10 cellular contexts compared by ENCODE assay signal in the genomic region with DNA sequence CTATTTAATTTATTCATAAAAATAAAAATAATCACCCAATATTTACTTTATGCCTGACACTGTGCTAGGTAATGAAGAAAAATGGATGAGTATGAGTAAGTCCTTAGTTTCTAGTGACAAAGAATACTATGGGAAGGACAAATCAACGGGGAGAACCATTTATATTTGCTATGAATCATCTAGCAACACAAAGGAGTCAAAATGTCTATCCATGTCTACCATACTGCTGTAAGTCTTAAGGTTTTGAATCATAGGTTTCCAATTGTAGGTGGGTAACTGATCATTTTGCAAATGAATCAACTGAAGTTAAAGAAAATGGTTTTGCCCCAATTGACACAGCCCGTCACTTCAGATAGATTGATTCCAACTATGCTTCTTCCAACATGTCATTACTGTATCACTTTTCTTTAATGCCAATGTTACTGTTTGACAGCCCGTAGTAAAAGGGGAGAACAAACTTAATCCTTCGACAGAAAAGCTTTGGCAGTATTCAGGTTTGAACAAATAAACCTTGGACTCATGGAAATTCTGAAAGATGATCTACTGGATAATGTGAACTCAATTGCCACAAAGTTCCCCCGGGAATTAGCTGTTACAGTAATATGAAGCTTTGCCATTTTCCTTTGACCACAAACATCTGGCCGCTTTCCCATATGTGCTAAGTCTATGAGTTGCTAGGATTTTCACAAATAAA. TPM values are rescaled to one million over a fixed set of nuclear protein-coding genes. Genes with fewer than 3 reads are reported as not detected.
DNase-seq lines count a peak whose midpoint lies in the region; ATAC-seq and TF ChIP-seq lines count a peak whose summit lies in the region.
"Had no signal": no experiment of that assay in that cellular context is flagged by ENCODE, and none has a peak within 500 bp of the region (broad histone marks: within the 10 kb centered on the region; RNA-seq: fewer than 3 reads in every experiment).

No MANE protein-coding gene starts in this region.

- no peaks in the 10 kb centered on the region for H3K36me3 ChIP-seq in mesenchymal stem cell (ENCODE audit: control insufficient read depth in 1 of 2, insufficient read depth in 2 of 2, low read depth in 1 of 2, low read length in 2 of 2)

- no peak for TF ChIP-seq CTCF in astrocyte of the cerebellum (IDR thresholded peaks at IDR 0.05; ENCODE audit: low read depth, low read length, missing control alignments)

- H3K14ac ChIP-seq in mesenchymal stem cell (ENCODE audit: low read length in 2 of 2), result no peak overlapping the region

- no peak overlapping the region for H2AK5ac ChIP-seq in mesenchymal stem cell (ENCODE audit: low read length, severe bottlenecking)

- no peaks in the 10 kb centered on the region for H3K9me3 ChIP-seq in mesenchymal stem cell (ENCODE audit: control insufficient read depth, low read length)

- no peak overlapping the region for H3K27ac ChIP-seq in mesenchymal stem cell (ENCODE audit: low read length, poor library complexity, severe bottlenecking)

- no peak overlapping the region for H4K91ac ChIP-seq in mesenchymal stem cell (ENCODE audit: low read length)

- H2BK120ac ChIP-seq in mesenchymal stem cell (ENCODE audit: low read depth, low read length), result no peak overlapping the region

- H3K4me1 ChIP-seq in mesenchymal stem cell (ENCODE audit: control insufficient read depth, insufficient read depth, low read depth, low read length), result no peaks in the 10 kb centered on the region

- no peak overlapping the region for H2AFZ ChIP-seq in mesenchymal stem cell (ENCODE audit: low read depth, low read length)

- in situ Hi-C loops in astrocyte of the cerebellum (cut with HindIII; ENCODE audit: low sequenced_read_pairs), result no loop called here

- no peak overlapping the region for H3K4ac ChIP-seq in mesenchymal stem cell (ENCODE audit: low read depth in 1 of 2, low read length in 2 of 2)

- H2BK15ac ChIP-seq in mesenchymal stem cell (ENCODE audit: low read depth, poor library complexity, severe bottlenecking), result no peak overlapping the region

- WGBS in mesenchymal stem cell, result 65% methylated on average over 4 of the region's 6 CpGs

- peak overlapping the region; percentile 86 for H3K9ac ChIP-seq in mesenchymal stem cell (ENCODE audit: low read length)

- no peak overlapping the region for H3K23ac ChIP-seq in mesenchymal stem cell (ENCODE audit: low read length in 2 of 2)

- peak; percentile 72 for DNase-seq in DMS153 treated with DMSO at 0.1 percent for 48 hours (lab: John Stamatoyannopoulos, UW; ENCODE audit: unreplicated experiment)
- DNase-seq in NCI-H187 treated with DMSO at 0.1 percent for 48 hours (lab: John Stamatoyannopoulos, UW), result peak; percentile 3
- peak; percentile 100 for DNase-seq in astrocyte of the cerebellum (ENCODE audit: low read depth)
- DNase-seq in mesenchymal stem cell, result peak; percentile 95
- DNase-seq in SHP77 treated with DMSO at 0.1 percent for 48 hours (lab: John Stamatoyannopoulos, UW), result no peak
- no peak for DNase-seq in SW 1271 (lab: John Stamatoyannopoulos, UW)
- DNase-seq: occipital lobe, T-helper 1 cell had no signal

- no peak overlapping the region for H2BK12ac ChIP-seq in mesenchymal stem cell (ENCODE audit: low read length in 2 of 2)

- no peaks in the 10 kb centered on the region for H3K27me3 ChIP-seq in mesenchymal stem cell (ENCODE audit: control insufficient read depth in 1 of 2, insufficient read depth in 1 of 2, low read length in 2 of 2)

- H2BK5ac ChIP-seq in mesenchymal stem cell (ENCODE audit: low read depth, low read length, poor library complexity, severe bottlenecking), result no peak overlapping the region

- H3K4me2 ChIP-seq in mesenchymal stem cell (ENCODE audit: low read length, poor library complexity, severe bottlenecking), result no peak overlapping the region

- ATAC-seq in GM21576 (IDR thresholded peaks at IDR 0.05; ENCODE audit: unreplicated experiment) (no peak), GM19463 (IDR thresholded peaks at IDR 0.05; ENCODE audit: unreplicated experiment) (no peak)

- H3K18ac ChIP-seq in mesenchymal stem cell (ENCODE audit: low read depth in 1 of 2, low read length in 2 of 2), result no peak overlapping the region

- H3K79me1 ChIP-seq in mesenchymal stem cell (replicated peaks; ENCODE audit: low read length, poor library complexity, severe bottlenecking), result no peaks in the 10 kb centered on the region

- H3K4me3 ChIP-seq in astrocyte of the cerebellum (ENCODE audit: low read depth, low read length), result no peak overlapping the region
- H3K4me3 ChIP-seq in mesenchymal stem cell (ENCODE audit: insufficient read depth in 1 of 2, low read depth in 1 of 2, low read length in 2 of 2), result peak overlapping the region in 1 of 2 experiments; percentile 20

- H4K8ac ChIP-seq in mesenchymal stem cell (ENCODE audit: low read length), result no peak overlapping the region

RNA-seq across cellular contexts. Expression of gene TDO2, which starts 3.2 kb away (rescaled TPM):
- 4.9 TPM for polyA plus RNA-seq in mesenchymal stem cell (2013, experiment 1 of 2)
- 5.3 TPM for polyA plus RNA-seq in mesenchymal stem cell (2013, experiment 2 of 2)

RNA-seq across cellular contexts. Expression of gene ASIC5, which starts 40.6 kb away (rescaled TPM):
- polyA plus RNA-seq in mesenchymal stem cell (2013, experiment 1 of 2), result not detected
- not detected for polyA plus RNA-seq in mesenchymal stem cell (2013, experiment 2 of 2)

RNA-seq across cellular contexts. Expression of gene CTSO, which starts 47.0 kb away (rescaled TPM):
- polyA plus RNA-seq in mesenchymal stem cell (2013, experiment 1 of 2), result 20.2 TPM
- 21.1 TPM for polyA plus RNA-seq in mesenchymal stem cell (2013, experiment 2 of 2)

Comparison
In these comparisons a context has a peak if more than half of its experiments do, and no peak if none do; other contexts are left out.
1. DNase-seq: peak in DMS153 treated with DMSO at 0.1 percent for 48 hours (single experiment), NCI-H187 treated with DMSO at 0.1 percent for 48 hours (single experiment), astrocyte of the cerebellum (single experiment) and mesenchymal stem cell (single experiment); none in SHP77 treated with DMSO at 0.1 percent for 48 hours (single experiment) and SW 1271 (0 of 2).